ENCODE assay signal across 24 cellular contexts in genomic region chr2:210922419-210922818, GRCh38.
"Had no signal": no experiment of that assay in that cellular context is flagged by ENCODE, and none has a peak within 500 bp of the region (broad histone marks: within the 10 kb centered on the region; RNA-seq: fewer than 3 reads in every experiment).

No MANE protein-coding gene starts in this region.

- H3K4me3 ChIP-seq: neural progenitor cell, ovary, psoas muscle, skin epidermis, stomach, thoracic aorta, thyroid gland, tibial nerve, upper lobe of left lung, vagina had no signal

- H3K27ac ChIP-seq: neural progenitor cell, ovary, parathyroid adenoma, psoas muscle, skin epidermis, stomach, thoracic aorta, thyroid gland, tibial nerve, upper lobe of left lung, vagina had no signal

- H3K9me3 ChIP-seq: ovary, psoas muscle, thoracic aorta, thyroid gland, upper lobe of left lung, vagina had no signal

- H3K4me1 ChIP-seq: neural progenitor cell, parathyroid adenoma, stomach, thyroid gland, tibial nerve, upper lobe of left lung, vagina had no signal

- H3K36me3 ChIP-seq: neural progenitor cell, ovary, stomach, thoracic aorta, thyroid gland, tibial nerve, upper lobe of left lung, vagina had no signal

- FAIRE-seq: urothelium cell line had no signal

- DNase-seq: naive thymus-derived CD4-positive, alpha-beta T cell; natural killer cell; occipital lobe; ovary; posterior cingulate gyrus; psoas muscle; right cardiac atrium; stimulated activated CD4-positive, alpha-beta T cell treated with anti-CD3 and anti-CD28 coated beads, Interleukin-15, amount 100 ng/mL, for 24 hours; stimulated activated CD4-positive, alpha-beta T cell treated with anti-CD3 and anti-CD28 coated beads, Interleukin-2, amount 100 ng/mL, for 24 hours; stimulated activated CD4-positive, alpha-beta T cell treated with anti-CD3 and anti-CD28 coated beads, Interleukin-2, amount 100 ng/mL, for 48 hours; stimulated activated CD4-positive, alpha-beta T cell treated with anti-CD3 and anti-CD28 coated beads, Interleukin-4, amount 100 ng/mL, for 24 hours; stimulated activated naive B cell treated with anti-CD40 and anti-IgM and Interleukin-4, amounts not matched to agents 10 μg/mL and 1 μg/mL and 100 μg/mL, for 72 hours; stimulated activated naive CD4-positive, alpha-beta T cell treated with Interleukin-2 at 50 U/mL for 16 hours; stomach; thyroid gland; trophoblast cell; upper lobe of left lung had no signal

- H3K27me3 ChIP-seq: neural progenitor cell, ovary, stomach, thyroid gland, tibial nerve, upper lobe of left lung, vagina had no signal
